9 cellular contexts compared by ENCODE assay signal in the genomic region with DNA sequence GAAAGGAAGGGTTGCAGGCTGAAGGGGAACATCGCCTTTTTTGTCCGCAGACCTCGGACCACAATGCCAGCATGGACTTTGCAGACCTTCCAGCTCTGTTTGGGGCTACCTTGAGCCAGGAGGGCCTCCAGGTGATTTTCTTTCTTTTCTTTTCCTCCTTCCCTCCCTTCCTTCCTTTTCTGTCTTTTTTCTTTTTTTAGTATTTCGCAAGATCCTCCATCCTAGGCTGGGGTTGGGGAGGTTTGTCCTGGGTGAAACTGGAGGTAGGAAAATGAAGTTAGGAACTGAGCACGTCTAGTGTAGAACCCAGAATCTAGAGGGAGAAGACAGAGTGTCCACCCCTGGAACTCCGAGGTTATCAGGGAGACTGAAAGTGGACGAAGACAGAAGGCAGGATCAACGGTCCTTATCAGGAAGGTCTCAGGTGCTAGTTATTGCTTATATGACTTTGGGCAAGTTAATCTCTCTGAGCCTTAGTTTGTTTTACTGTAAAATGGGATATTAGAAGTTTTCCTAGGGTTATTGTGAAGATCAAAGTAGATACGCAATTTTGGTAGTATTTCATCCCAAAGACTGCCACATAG. TPM values are rescaled to one million over a fixed set of nuclear protein-coding genes. Genes with fewer than 3 reads are reported as not detected.
A peak's percentile ranks its signal among the peaks of the same experiment; 100 is the strongest.
DNase-seq lines count a peak whose midpoint lies in the region; ATAC-seq, FAIRE-seq and TF ChIP-seq lines count a peak whose summit lies in the region.
"Had no signal": no experiment of that assay in that cellular context is flagged by ENCODE, and none has a peak within 500 bp of the region (broad histone marks: within the 10 kb centered on the region; RNA-seq: fewer than 3 reads in every experiment).

No MANE protein-coding gene starts in this region.

- H3K9ac ChIP-seq in adipocyte (ENCODE audit: low read length), result peak overlapping the region; percentile 99
- peak overlapping the region; percentile 34 to 87 for H3K9ac ChIP-seq in kidney (ENCODE audit: low read length in 2 of 2)

- peak overlapping the region; percentile 96 for H3K4me3 Mint-ChIP-seq in T-helper 2 cell treated with Interferon-gamma antibody and Interleukin-4, amounts not matched to agents 5 μg/mL and 100 μg/mL, for 36 hours

- FAIRE-seq in kidney (lab: Jason Lieb, UNC), result no peak

- no peaks in the 10 kb centered on the region for H3K27me3 ChIP-seq in adipocyte (replicated peaks; ENCODE audit: control insufficient read depth, insufficient read depth, low read length)

- H3K27ac ChIP-seq in kidney (ENCODE audit: low read depth in 2 of 2, low read length in 2 of 2) (peak overlapping the region; percentile 86 to 87), substantia nigra (ENCODE audit: low read depth, low read length, poor library complexity, severe bottlenecking) (peak overlapping the region; percentile 95)

- TF ChIP-seq CTCF in kidney (IDR thresholded peaks at IDR 0.05; ENCODE audit: borderline replicate concordance, extremely low read depth, insufficient read depth), result no peak

- intact Hi-C loops in kidney (cut with DNase I), result no loop called here
- intact Hi-C loops in left colon (cut with DNase I, micrococcal nuclease), result no loop called here

- DNase-seq in T-helper 2 cell treated with Interferon-gamma antibody and Interleukin-4, amounts not matched to agents 5 μg/mL and 100 μg/mL, for 36 hours (ENCODE audit: low spot score), result no peak
- DNase-seq in T-helper 2 cell (no peak), adipocyte (ENCODE audit: low read depth) (no peak), kidney (no peak), substantia nigra (lab: John Stamatoyannopoulos, UW) (no peak), left colon (no peak)

- H3K4me3 ChIP-seq in adipocyte (ENCODE audit: low read length), result peak overlapping the region; percentile 97
- peak overlapping the region; percentile 68 to 95 for H3K4me3 ChIP-seq in kidney (ENCODE audit: low read length in 2 of 2)

- peak overlapping the region; percentile 95 for H3K27ac Mint-ChIP-seq in T-helper 2 cell treated with Interferon-gamma antibody and Interleukin-4, amounts not matched to agents 5 μg/mL and 100 μg/mL, for 36 hours

- peaks cover 59% of the 10 kb centered on the region for H3K36me3 ChIP-seq in adipocyte (ENCODE audit: control insufficient read depth, insufficient read depth, low read length, severe bottlenecking)
- peaks cover 23 to 37% of the 10 kb centered on the region in 2 donors for H3K36me3 ChIP-seq in kidney (ENCODE audit: control insufficient read depth in 1 of 2, insufficient read depth in 2 of 2, low read length in 2 of 2)

- no peaks in the 10 kb centered on the region for H3K9me3 Mint-ChIP-seq in T-helper 2 cell treated with Interferon-gamma antibody and Interleukin-4, amounts not matched to agents 5 μg/mL and 100 μg/mL, for 36 hours

- H3K4me1 ChIP-seq in adipocyte (ENCODE audit: control insufficient read depth, insufficient read depth, low read length), result peaks cover 53% of the 10 kb centered on the region
- H3K4me1 ChIP-seq in kidney (ENCODE audit: control insufficient read depth in 1 of 2, insufficient read depth in 1 of 2, low read depth in 1 of 2, low read length in 2 of 2), result peaks cover 18 to 37% of the 10 kb centered on the region in 2 donors

- ATAC-seq in left colon, result no peak
- no peak for ATAC-seq in GM18907 (IDR thresholded peaks at IDR 0.05; ENCODE audit: unreplicated experiment)
- no peak for ATAC-seq in HG03108 (IDR thresholded peaks at IDR 0.05; ENCODE audit: unreplicated experiment)

- H3K36me3 Mint-ChIP-seq in T-helper 2 cell treated with Interferon-gamma antibody and Interleukin-4, amounts not matched to agents 5 μg/mL and 100 μg/mL, for 36 hours (ENCODE audit: low read depth), result peaks cover 77% of the 10 kb centered on the region

- H3K4me1 Mint-ChIP-seq in T-helper 2 cell treated with Interferon-gamma antibody and Interleukin-4, amounts not matched to agents 5 μg/mL and 100 μg/mL, for 36 hours (ENCODE audit: low read depth), result peaks cover 54% of the 10 kb centered on the region

- no peaks in the 10 kb centered on the region for H3K9me3 ChIP-seq in adipocyte (ENCODE audit: control insufficient read depth, low read length)
- H3K9me3 ChIP-seq in kidney (ENCODE audit: control insufficient read depth in 1 of 2, low read length in 2 of 2), result no peaks in the 10 kb centered on the region

- H3K27me3 Mint-ChIP-seq in T-helper 2 cell treated with Interferon-gamma antibody and Interleukin-4, amounts not matched to agents 5 μg/mL and 100 μg/mL, for 36 hours (ENCODE audit: low read depth), result no peaks in the 10 kb centered on the region

RNA-seq across cellular contexts. Expression of a gene that starts 1.1 kb away (rescaled TPM):
- total RNA-seq in kidney, result 95.0 TPM
- 188 TPM for polyA plus RNA-seq in kidney (ENCODE audit: insufficient read depth, low read depth, low replicate concordance)
- 100 to 1,000 TPM in 1 of 2 donors, 10 to 100 TPM in 1; 96.5 to 105 TPM for total RNA-seq in left colon

RNA-seq across cellular contexts. Expression of a gene that starts 1.3 kb away (rescaled TPM):
- total RNA-seq in kidney (60.0 TPM), left colon (10 to 100 TPM; 77.5 to 90.0 TPM)
- polyA plus RNA-seq in kidney (ENCODE audit: insufficient read depth, low read depth, low replicate concordance), result 173 TPM

RNA-seq across cellular contexts. Expression of a gene that starts 7.2 kb away (rescaled TPM):
- 496 TPM for total RNA-seq in kidney
- polyA plus RNA-seq in kidney (ENCODE audit: insufficient read depth, low read depth, low replicate concordance), result 614 TPM
- 100 to 1,000 TPM; 720 to 812 TPM for total RNA-seq in left colon

RNA-seq across cellular contexts. Expression of a gene that starts 9.0 kb away (rescaled TPM):
- total RNA-seq in kidney (not detected), left colon (not detected)
- not detected for polyA plus RNA-seq in kidney (ENCODE audit: insufficient read depth, low read depth, low replicate concordance)
- total RNA-seq: ureter had no signal

RNA-seq across cellular contexts. Expression of a gene that starts 9.8 kb away (rescaled TPM):
- 6.9 TPM for total RNA-seq in kidney
- 17.8 TPM for polyA plus RNA-seq in kidney (ENCODE audit: insufficient read depth, low read depth, low replicate concordance)
- total RNA-seq in left colon, result 1 to 10 TPM; 7.3 to 8.9 TPM
